Comparison of ENCODE assay signal across 8 cellular contexts in the genomic region with DNA sequence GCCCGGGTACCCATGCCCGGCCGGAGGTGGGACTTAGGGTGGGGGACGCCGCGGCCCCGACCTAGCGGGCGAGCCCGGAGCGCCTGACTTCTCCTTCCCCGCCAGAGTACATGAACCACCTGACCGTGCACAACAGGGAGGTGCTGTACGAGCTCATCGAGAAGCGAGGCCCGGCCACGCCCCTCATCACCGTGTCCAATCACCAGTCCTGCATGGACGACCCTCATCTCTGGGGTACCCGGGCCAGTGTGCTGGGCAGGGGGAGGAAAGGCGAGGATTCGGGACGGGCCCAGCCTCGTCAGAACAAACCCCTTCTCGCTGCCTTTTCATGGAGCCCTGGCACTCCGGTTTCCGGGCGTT. TPM values are rescaled to one million over a fixed set of nuclear protein-coding genes. Genes with fewer than 3 reads are reported as not detected.
A peak's percentile ranks its signal among the peaks of the same experiment; 100 is the strongest.
DNase-seq lines count a peak whose midpoint lies in the region; ATAC-seq and TF ChIP-seq lines count a peak whose summit lies in the region.

No MANE protein-coding gene starts in this region.

- intact Hi-C loops in vagina (cut with DNase I), result loop anchor here (5.0 kb wide), 1 partner anchor 120 kb away; no protein-coding TSS in a partner anchor

- peaks cover 0 to 7% of the 10 kb centered on the region in 2 donors for H3K27me3 Mint-ChIP-seq in natural killer cell treated with Interleukin-12 subunit alpha and Interleukin-12 subunit beta and Interleukin-15 and Interleukin-18, amount 100 ng/mL, for 72 hours

- no peaks in the 10 kb centered on the region for H3K9me3 Mint-ChIP-seq in natural killer cell treated with Interleukin-12 subunit alpha and Interleukin-12 subunit beta and Interleukin-15 and Interleukin-18, amount 100 ng/mL, for 72 hours

- no peaks in the 10 kb centered on the region for H3K36me3 Mint-ChIP-seq in natural killer cell treated with Interleukin-12 subunit alpha and Interleukin-12 subunit beta and Interleukin-15 and Interleukin-18, amount 100 ng/mL, for 72 hours

- H3K4me3 ChIP-seq in vagina, result peak overlapping the region; percentile 54 to 59

- TF ChIP-seq CTCF in 22Rv1 (IDR thresholded peaks at IDR 0.05) (no peak), GM13977 (IDR thresholded peaks at IDR 0.05; ENCODE audit: extremely low read depth, insufficient read depth, missing control alignments) (no peak), vagina (IDR thresholded peaks at IDR 0.05) (no peak)

- no peaks in the 10 kb centered on the region for H3K9me3 ChIP-seq in vagina

- peak overlapping the region; percentile 84 for H3K27ac ChIP-seq in 22Rv1
- H3K27ac ChIP-seq in vagina, result peak overlapping the region; percentile 85

- no peaks in the 10 kb centered on the region for H3K27me3 ChIP-seq in vagina

- DNase-seq in GM13977 (ENCODE audit: low spot score) (peak; percentile 79), NCI-H526 (lab: John Stamatoyannopoulos, UW) (peak; percentile 81 to 87), fibroblast of gingiva (ENCODE audit: low read depth) (peak; percentile 35), vagina (ENCODE audit: extremely low spot score in 2 of 2) (peak in 1 of 2 donors; percentile 90)
- DNase-seq in activated T-cell treated with anti-CD3 and anti-CD28 coated beads, Interleukin-2, amount 50 U/mL, for 1 hour, result peak; percentile 52
- peak; percentile 62 for DNase-seq in natural killer cell treated with Interleukin-12 subunit alpha and Interleukin-12 subunit beta and Interleukin-15 and Interleukin-18, amount 100 ng/mL, for 72 hours (ENCODE audit: low spot score)

- no peaks in the 10 kb centered on the region for H3K36me3 ChIP-seq in vagina

- peak overlapping the region; percentile 75 for H3K4me3 Mint-ChIP-seq in natural killer cell treated with Interleukin-12 subunit alpha and Interleukin-12 subunit beta and Interleukin-15 and Interleukin-18, amount 100 ng/mL, for 72 hours

- H3K4me1 ChIP-seq in vagina, result peaks cover 10% of the 10 kb centered on the region

- peak overlapping the region; percentile 41 to 80 for H3K27ac Mint-ChIP-seq in natural killer cell treated with Interleukin-12 subunit alpha and Interleukin-12 subunit beta and Interleukin-15 and Interleukin-18, amount 100 ng/mL, for 72 hours

- ATAC-seq in HG03097 (IDR thresholded peaks at IDR 0.05; ENCODE audit: low FRiP score, unreplicated experiment), result peak; percentile 21
- ATAC-seq in natural killer cell treated with Interleukin-12 subunit alpha and Interleukin-12 subunit beta and Interleukin-15 and Interleukin-18, amount 100 ng/mL, for 72 hours, result peak; percentile 68 to 81

- in situ Hi-C loops in GM13977 (cut with MboI; ENCODE audit: low pct_unique_long_range_greater_than_20kb, low sequenced_read_pairs, unreplicated experiment), result no loop called here

- peak in 1 of 2 donors; percentile 48 for TF ChIP-seq POLR2A in vagina (IDR thresholded peaks at IDR 0.05)

- H3K4me1 Mint-ChIP-seq in natural killer cell treated with Interleukin-12 subunit alpha and Interleukin-12 subunit beta and Interleukin-15 and Interleukin-18, amount 100 ng/mL, for 72 hours (ENCODE audit: low read depth in 2 of 2), result peaks cover 14 to 15% of the 10 kb centered on the region in 2 donors

RNA-seq across cellular contexts. Expression of a gene that starts 0.6 kb away (rescaled TPM):
- total RNA-seq in natural killer cell treated with Interleukin-12 subunit alpha and Interleukin-12 subunit beta and Interleukin-15 and Interleukin-18, amount 100 ng/mL, for 72 hours, result 10 to 100 TPM; 47.4 to 73.7 TPM
- total RNA-seq in vagina, result 59.2 TPM

RNA-seq across cellular contexts. Expression of a gene that starts 2.9 kb away (rescaled TPM):
- total RNA-seq in natural killer cell treated with Interleukin-12 subunit alpha and Interleukin-12 subunit beta and Interleukin-15 and Interleukin-18, amount 100 ng/mL, for 72 hours, result 10 to 100 TPM; 12.4 to 14.6 TPM
- total RNA-seq in vagina, result 52.1 TPM

RNA-seq across cellular contexts. Expression of a gene that starts 13.8 kb away (rescaled TPM):
- 1,000 to 10,000 TPM; 1,953 to 2,194 TPM for total RNA-seq in natural killer cell treated with Interleukin-12 subunit alpha and Interleukin-12 subunit beta and Interleukin-15 and Interleukin-18, amount 100 ng/mL, for 72 hours
- total RNA-seq in vagina, result 3,948 TPM

RNA-seq across cellular contexts. Expression of a gene that starts 16.5 kb away (rescaled TPM):
- total RNA-seq in natural killer cell treated with Interleukin-12 subunit alpha and Interleukin-12 subunit beta and Interleukin-15 and Interleukin-18, amount 100 ng/mL, for 72 hours, result 100 to 1,000 TPM in 1 of 2 donors, 10 to 100 TPM in 1; 46.7 to 106 TPM
- 54.5 TPM for total RNA-seq in vagina

RNA-seq across cellular contexts. Expression of a gene that starts 25.0 kb away (rescaled TPM):
- total RNA-seq in natural killer cell treated with Interleukin-12 subunit alpha and Interleukin-12 subunit beta and Interleukin-15 and Interleukin-18, amount 100 ng/mL, for 72 hours, result 100 to 1,000 TPM; 157 to 187 TPM
- total RNA-seq in vagina, result 116 TPM
